25 cellular contexts compared by ENCODE assay signal in the genomic region with DNA sequence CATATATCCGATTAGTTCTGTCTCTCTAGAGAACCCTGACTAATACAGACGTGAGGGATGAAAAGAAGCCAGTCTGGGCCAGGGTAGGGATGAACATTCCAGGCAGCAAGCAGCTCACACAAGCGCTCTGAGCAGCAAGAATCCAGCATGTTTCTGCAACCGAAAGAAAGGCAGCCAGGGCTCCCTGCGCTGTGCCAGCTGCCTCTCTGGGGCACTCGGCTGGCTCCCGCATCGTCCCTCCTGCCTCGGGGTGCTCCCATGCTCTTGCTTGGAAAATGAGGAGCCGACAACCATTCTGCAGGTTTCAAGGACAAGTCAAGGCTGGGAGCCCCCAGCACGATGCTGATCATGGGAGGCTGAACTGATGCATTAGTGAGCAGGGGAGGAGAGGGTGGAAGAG. TPM values are rescaled to one million over a fixed set of nuclear protein-coding genes. Genes with fewer than 3 reads are reported as not detected.
DNase-seq lines count a peak whose midpoint lies in the region; ATAC-seq, FAIRE-seq and TF ChIP-seq lines count a peak whose summit lies in the region.
"Had no signal": no experiment of that assay in that cellular context is flagged by ENCODE, and none has a peak within 500 bp of the region (broad histone marks: within the 10 kb centered on the region; RNA-seq: fewer than 3 reads in every experiment).

No MANE protein-coding gene starts in this region.

- no peak for FAIRE-seq in H54 (lab: Jason Lieb, UNC)
- FAIRE-seq: GM12892 had no signal

- intact Hi-C loops in spleen (cut with DNase I; ENCODE audit: low total_unique reads) = no loop called here
- intact Hi-C loops in Right ventricle myocardium inferior (cut with DNase I) = no loop called here
- intact Hi-C loops in gastrocnemius medialis (cut with DNase I; ENCODE audit: low total_unique reads) = no loop called here

- H3K36me3 ChIP-seq in endodermal cell (ENCODE audit: control insufficient read depth, insufficient read depth, low read length) (peaks cover 4% of the 10 kb centered on the region), spleen (no peaks in the 10 kb centered on the region), gastrocnemius medialis (no peaks in the 10 kb centered on the region)

- H3K27ac Mint-ChIP-seq in endodermal cell = no peak overlapping the region
- H3K27ac Mint-ChIP-seq: B cell had no signal

- H3K27ac ChIP-seq in caudate nucleus (ENCODE audit: low read depth, low read length) (peak overlapping the region; percentile 4), endodermal cell (ENCODE audit: low read depth, low read length) (no peak overlapping the region), spleen (no peak overlapping the region), gastrocnemius medialis (no peak overlapping the region)
- H3K27ac ChIP-seq: RWPE1, SK-N-MC had no signal

- TF ChIP-seq POLR2A in spleen (IDR thresholded peaks at IDR 0.05) = no peak
- no peak for TF ChIP-seq POLR2A in H54 (IDR thresholded peaks at IDR 0.05; ENCODE audit: low read depth, low read length)
- no peak for TF ChIP-seq POLR2A in gastrocnemius medialis (IDR thresholded peaks at IDR 0.05)

- H3K9ac ChIP-seq in endodermal cell (ENCODE audit: extremely low read depth, low read length, poor library complexity, severe bottlenecking) = no peak overlapping the region

- H3K9me3 ChIP-seq in endodermal cell (ENCODE audit: control insufficient read depth, low read length) (peaks cover 3% of the 10 kb centered on the region), spleen (peaks cover 0 to 1% (median 0%) of the 10 kb centered on the region in 8 donors), gastrocnemius medialis (no peaks in the 10 kb centered on the region)

- peaks cover 9% of the 10 kb centered on the region for H3K36me3 Mint-ChIP-seq in endodermal cell (ENCODE audit: low read depth)
- H3K36me3 Mint-ChIP-seq: CD14-positive monocyte had no signal

- peaks cover under 1% of the 10 kb centered on the region for H3K9me3 Mint-ChIP-seq in endodermal cell
- H3K9me3 Mint-ChIP-seq: CD8-positive, alpha-beta memory T cell had no signal

- H3K27me3 ChIP-seq in endodermal cell (ENCODE audit: control insufficient read depth, insufficient read depth, low read length, poor library complexity, severe bottlenecking) (no peaks in the 10 kb centered on the region), spleen (replicated peaks in 1 of 7) (peaks cover 0 to 80% (median 28%) of the 10 kb centered on the region in 7 donors), gastrocnemius medialis (peaks cover 20 to 40% (median 21%) of the 10 kb centered on the region in 3 donors)

- peaks cover 47% of the 10 kb centered on the region for H3K4me1 Mint-ChIP-seq in endodermal cell
- H3K4me1 Mint-ChIP-seq: CD14-positive monocyte had no signal

- H3K4me3 Mint-ChIP-seq in endodermal cell = no peak overlapping the region
- H3K4me3 Mint-ChIP-seq: B cell; CD14-positive monocyte; CD8-positive, alpha-beta memory T cell had no signal

- no peaks in the 10 kb centered on the region for H3K27me3 Mint-ChIP-seq in endodermal cell (ENCODE audit: insufficient read depth)

- in situ Hi-C loops in gastrocnemius medialis (cut with MboI; ENCODE audit: low sequenced_read_pairs in 4 of 4) = no loop called here

- H3K4me3 ChIP-seq in endodermal cell (ENCODE audit: low read length) (no peak overlapping the region), spleen (no peak overlapping the region), gastrocnemius medialis (no peak overlapping the region)
- H3K4me3 ChIP-seq: SK-N-MC had no signal

- ATAC-seq in Right ventricle myocardium inferior (no peak), gastrocnemius medialis (no peak)
- ATAC-seq: Panc1 had no signal

- 90 to 91% methylated on average over 9 to 11 of the region's 11 CpGs for WGBS in endodermal cell (ENCODE audit: insufficient coverage in 1 of 2, insufficient read length in 1 of 2), 2 experiments
- 84 to 88% (median 88%) methylated on average over 9 to 11 of the region's 11 CpGs for WGBS in spleen, 5 donors

- peaks cover 14% of the 10 kb centered on the region for H3K4me1 ChIP-seq in endodermal cell (ENCODE audit: control insufficient read depth, insufficient read depth, low read length)
- H3K4me1 ChIP-seq in spleen = peaks cover 0 to 14% (median 1%) of the 10 kb centered on the region in 6 donors
- H3K4me1 ChIP-seq in gastrocnemius medialis = no peaks in the 10 kb centered on the region

- no peak for TF ChIP-seq CTCF in endodermal cell (conservative IDR thresholded peaks at IDR 0.05)
- no peak for TF ChIP-seq CTCF in spleen (IDR thresholded peaks at IDR 0.05 in 8 of 11, conservative IDR thresholded peaks at IDR 0.05 in 3 of 11)
- TF ChIP-seq CTCF in gastrocnemius medialis (IDR thresholded peaks at IDR 0.05 in 4 of 5, conservative IDR thresholded peaks at IDR 0.05 in 1 of 5) = no peak

- DNase-seq in caudate nucleus (lab: John Stamatoyannopoulos, UW) (peak in 13 of 61 donors; percentile 12 to 64 (median 31)), endodermal cell (peak; percentile 39), occipital lobe (lab: John Stamatoyannopoulos, UW) (peak; percentile 50), spleen (peak; percentile 60), H54 (ENCODE audit: insufficient read length, low spot score) (no peak), Right ventricle myocardium inferior (ENCODE audit: missing footprints) (no peak), gastrocnemius medialis (no peak)
- DNase-seq: CD8-positive, alpha-beta memory T cell; DND-41; NCI-H1048; NCI-H1417; NCI-H1694; NCI-H2029 treated with DMSO at 0.1 percent for 48 hours; NCI-H226; NCI-H510A; NCI-H69; SHP77 treated with DMSO at 0.1 percent for 48 hours had no signal

RNA-seq across cellular contexts. Expression of gene JAKMIP1, which starts 7.0 kb away (rescaled TPM):
- total RNA-seq in endodermal cell (10 to 100 TPM; 10.4 to 11.2 TPM), occipital lobe (44.5 TPM), spleen (1 to 10 TPM; 1.5 to 8.7 (median 3.4) TPM), Right ventricle myocardium inferior (not detected), gastrocnemius medialis (under 1 TPM in 1 of 4 donors, not detected in 3; 0.62 TPM)
- 2.0 TPM for polyA plus RNA-seq in endodermal cell (2013, experiment 1 of 2)
- 3.6 TPM for polyA plus RNA-seq in endodermal cell (2013, experiment 2 of 2)
- 1 to 10 TPM in 1 of 3 donors, under 1 TPM in 2; 0.37 to 1.2 (median 0.77) TPM for polyA plus RNA-seq in spleen
- total RNA-seq: A673, HT-29 had no signal

Comparison
In these comparisons a context has a peak if more than half of its experiments do, and no peak if none do; other contexts are left out.
1. DNase-seq: peak in endodermal cell (single experiment), occipital lobe (single experiment) and spleen (single experiment); none in H54 (single experiment), Right ventricle myocardium inferior (single experiment) and gastrocnemius medialis (0 of 2).